In the genomic region with DNA sequence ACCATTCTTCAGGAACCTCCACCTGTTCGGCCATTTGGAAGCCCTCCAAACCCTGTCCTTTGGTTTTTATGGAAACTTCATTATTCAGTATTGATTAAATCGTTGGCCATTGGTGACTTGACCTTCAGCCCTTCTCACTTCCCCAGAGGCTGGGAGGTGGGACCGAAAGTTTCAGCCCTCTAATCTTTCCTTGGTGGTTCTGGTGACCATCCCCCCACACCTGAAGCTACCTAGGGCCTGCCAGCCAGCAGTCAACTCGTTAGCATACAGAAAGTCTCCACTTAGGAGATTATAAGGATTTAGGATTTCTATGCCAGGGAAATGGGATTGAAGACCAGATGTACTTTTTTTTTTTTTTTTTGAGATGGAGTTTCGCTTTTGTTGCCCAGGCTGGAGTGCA, we compare ENCODE assay signal across 18 cellular contexts.
"Had no signal": no experiment of that assay in that cellular context is flagged by ENCODE, and none has a peak within 500 bp of the region (broad histone marks: within the 10 kb centered on the region; RNA-seq: fewer than 3 reads in every experiment).

No MANE protein-coding gene starts in this region.

- H3K9me3 Mint-ChIP-seq: activated naive CD4-positive, alpha-beta T cell treated with anti-CD3 and anti-CD28 coated beads, Interleukin-2, amount 10 ng/mL, durations not matched to agents 7 days and 5 days; activated T-cell treated with anti-CD3 and anti-CD28 coated beads, Interleukin-2, amount 50 U/mL, for 4 hours had no signal

- H3K27ac Mint-ChIP-seq: activated naive CD4-positive, alpha-beta T cell treated with anti-CD3 and anti-CD28 coated beads, Interleukin-2, amount 10 ng/mL, durations not matched to agents 7 days and 5 days had no signal

- H3K27me3 ChIP-seq: neutrophil, transverse colon had no signal

- FAIRE-seq: small intestine had no signal

- H3K27me3 Mint-ChIP-seq: activated naive CD4-positive, alpha-beta T cell treated with anti-CD3 and anti-CD28 coated beads, Interleukin-2, amount 10 ng/mL, durations not matched to agents 7 days and 5 days; brain; naive thymus-derived CD4-positive, alpha-beta T cell had no signal

- H3K9me3 ChIP-seq: lower lobe of right lung, neutrophil, transverse colon had no signal

- ATAC-seq: left cardiac atrium, lower lobe of right lung had no signal

- H3K4me3 Mint-ChIP-seq: activated naive CD4-positive, alpha-beta T cell treated with anti-CD3 and anti-CD28 coated beads, Interleukin-2, amount 10 ng/mL, durations not matched to agents 7 days and 5 days had no signal

- H3K4me3 ChIP-seq: lower lobe of right lung, transverse colon had no signal

- DNase-seq: activated naive CD4-positive, alpha-beta T cell treated with anti-CD3 and anti-CD28 coated beads, Interleukin-2, amount 10 ng/mL, durations not matched to agents 7 days and 5 days; amygdala; cerebellar nuclear complex; dermis blood vessel endothelial cell; erythroblast; hypothalamus; left cardiac atrium; lower lobe of right lung; retina; small intestine; substantia nigra; SW 1271; T-helper 9 cell; transverse colon had no signal

- H3K27ac ChIP-seq: lower lobe of right lung, neutrophil, transverse colon had no signal
